ENCODE assay signal across 2 cellular contexts in genomic region chr14:54169254-54169924, GRCh38.
TF ChIP-seq lines count a peak whose summit lies in the region.

No MANE protein-coding gene starts in this region.

TF ChIP-seq in liver, 16 proteins besides CTCF, POLR2A, EP300 and RAD21 (continued from another document):
- TF ChIP-seq, protein P1, sequence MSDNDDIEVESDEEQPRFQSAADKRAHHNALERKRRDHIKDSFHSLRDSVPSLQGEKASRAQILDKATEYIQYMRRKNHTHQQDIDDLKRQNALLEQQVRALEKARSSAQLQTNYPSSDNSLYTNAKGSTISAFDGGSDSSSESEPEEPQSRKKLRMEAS (IDR thresholded peaks at IDR 0.05), result no peak
- TF ChIP-seq ATF3 (IDR thresholded peaks at IDR 0.05), result no peak

TF ChIP-seq in HepG2, 621 proteins besides CTCF, POLR2A, EP300 and RAD21 (continued from another document):
- no peak for TF ChIP-seq AFF4 (CRISPR knock-in tag; IDR thresholded peaks at IDR 0.05)
- no peak for TF ChIP-seq KDM2A (CRISPR knock-in tag; IDR thresholded peaks at IDR 0.05; ENCODE audit: borderline replicate concordance, low read depth)
